ENCODE assay signal across 8 cellular contexts in the genomic region with DNA sequence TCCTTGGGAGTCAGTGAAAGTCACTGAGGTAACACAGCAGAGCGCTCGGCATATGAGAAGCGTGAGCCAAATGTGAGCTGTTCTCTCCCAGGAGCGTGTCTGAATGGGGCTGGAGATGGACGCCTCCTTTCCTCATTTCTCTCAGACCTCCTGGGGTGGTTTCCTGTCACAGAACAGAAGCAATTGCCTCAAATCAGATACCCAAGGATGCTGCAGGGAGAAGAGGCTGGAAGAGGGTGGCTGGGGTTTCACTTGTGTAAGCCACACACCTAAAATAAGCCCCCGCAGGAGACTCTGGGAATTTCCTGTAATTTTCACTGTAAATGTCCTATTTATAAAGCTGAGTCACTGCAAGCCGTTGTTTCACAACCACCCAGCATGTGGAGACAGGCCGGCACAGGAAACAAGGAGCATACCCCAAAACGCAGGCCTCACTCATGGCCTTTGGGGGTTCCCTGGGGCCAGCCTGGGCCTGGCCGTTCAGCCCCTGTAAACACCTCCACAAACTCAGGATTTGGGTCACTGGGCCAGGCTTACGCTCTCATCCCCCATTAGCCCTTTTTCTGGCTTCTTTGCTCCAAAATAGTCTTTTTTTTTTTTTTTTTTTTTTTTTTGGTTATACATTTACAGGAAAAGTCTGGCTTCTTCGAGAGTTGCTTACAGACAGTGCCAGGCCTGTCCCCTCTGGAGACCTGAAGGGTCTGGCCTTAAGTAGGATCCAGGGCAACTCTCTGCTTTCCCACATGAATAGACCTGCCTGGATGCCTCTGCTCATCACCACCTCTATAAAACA.
DNase-seq lines count a peak whose midpoint lies in the region; ATAC-seq and TF ChIP-seq lines count a peak whose summit lies in the region.

No MANE protein-coding gene starts in this region.

- peaks cover 2% of the 10 kb centered on the region for H3K4me1 ChIP-seq in iPS DF 6.9 (ENCODE audit: control insufficient read depth, insufficient read depth, low read length)

- TF ChIP-seq CTCF in astrocyte of the cerebellum (IDR thresholded peaks at IDR 0.05; ENCODE audit: low read depth, low read length, missing control alignments): peak; percentile 32

- DNase-seq in GDM1 (lab: John Stamatoyannopoulos, UW) (peak; percentile 49), SIG-M5 treated with dmso at 0.1 percent for 504 hours (lab: John Stamatoyannopoulos, UW; ENCODE audit: unreplicated experiment) (peak; percentile 93), astrocyte of the cerebellum (ENCODE audit: low read depth) (peak; percentile 80), iPS DF 6.9 (ENCODE audit: low read depth, low spot score) (peak; percentile 18), skeletal muscle cell (ENCODE audit: low read depth) (peak; percentile 86), NCI-H2029 (lab: John Stamatoyannopoulos, UW) (no peak)

- H3K27me3 ChIP-seq in iPS DF 6.9 (ENCODE audit: control insufficient read depth, insufficient read depth, low read length): no peaks in the 10 kb centered on the region

- H3K36me3 ChIP-seq in iPS DF 6.9 (ENCODE audit: control insufficient read depth, insufficient read depth, low read length): no peaks in the 10 kb centered on the region

- H3K27ac ChIP-seq in iPS DF 6.9 (ENCODE audit: low read length): no peak overlapping the region

- in situ Hi-C loops in astrocyte of the cerebellum (cut with HindIII; ENCODE audit: low sequenced_read_pairs): no loop called here

- no CpG with 5 or more reads among the region's 12 CpGs for WGBS in iPS DF 6.9 (ENCODE audit: insufficient coverage, insufficient read length)

- H3K4me3 ChIP-seq in astrocyte of the cerebellum (ENCODE audit: low read depth, low read length): no peak overlapping the region
- no peak overlapping the region for H3K4me3 ChIP-seq in iPS DF 6.9 (ENCODE audit: low read length)
- peak overlapping the region; percentile 24 for H3K4me3 ChIP-seq in skeletal muscle cell (ENCODE audit: low read depth, low read length)

- ATAC-seq in HG03159 (IDR thresholded peaks at IDR 0.05; ENCODE audit: unreplicated experiment) (peak; percentile 28), GM19324 (IDR thresholded peaks at IDR 0.05; ENCODE audit: low FRiP score, unreplicated experiment) (no peak)

- H3K9me3 ChIP-seq in iPS DF 6.9 (ENCODE audit: control insufficient read depth, insufficient read depth, low read length): no peaks in the 10 kb centered on the region
